Comparison of ENCODE assay signal across 28 cellular contexts in the genomic region with DNA sequence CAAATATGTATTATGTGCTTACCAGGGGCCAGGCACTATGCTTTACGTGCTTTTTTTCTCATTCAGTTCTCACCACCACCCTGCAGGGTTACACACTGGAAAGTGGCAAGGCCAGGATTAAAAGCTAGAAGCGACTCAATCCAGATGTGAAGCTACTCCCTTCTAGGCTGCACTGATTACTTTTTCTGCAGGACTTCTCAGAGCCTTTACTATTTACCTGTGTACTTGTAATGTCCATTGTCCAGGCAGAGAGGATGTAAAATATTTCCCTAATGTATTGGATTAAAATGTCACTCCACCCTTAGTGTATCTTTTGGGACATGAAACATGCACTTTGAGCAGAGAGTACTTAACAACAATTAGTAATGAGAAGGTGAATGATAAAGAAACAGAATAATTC.
"Had no signal": no experiment of that assay in that cellular context is flagged by ENCODE, and none has a peak within 500 bp of the region (broad histone marks: within the 10 kb centered on the region; RNA-seq: fewer than 3 reads in every experiment).

No MANE protein-coding gene starts in this region.

- H3K4me1 ChIP-seq: colonic mucosa, esophagus muscularis mucosa, esophagus squamous epithelium, foreskin keratinocyte, gastrocnemius medialis, gastroesophageal sphincter, heart left ventricle, heart right ventricle had no signal

- H3K36me3 ChIP-seq: colonic mucosa, esophagus muscularis mucosa, esophagus squamous epithelium, gastrocnemius medialis, gastroesophageal sphincter, heart left ventricle, heart right ventricle had no signal

- H3K9me3 ChIP-seq: colonic mucosa, esophagus squamous epithelium, gastrocnemius medialis had no signal

- DNase-seq: colonic mucosa; cortex of kidney; dermis blood vessel endothelial cell; dorsolateral prefrontal cortex; effector CD4-positive, alpha-beta T cell; effector CD8-positive, alpha-beta T cell; effector memory CD4-positive, alpha-beta T cell; effector memory CD8-positive, alpha-beta T cell; endodermal cell; erythroblast; esophagus squamous epithelium; foreskin fibroblast; foreskin keratinocyte; foreskin melanocyte; gastrocnemius medialis; glutamatergic neuron; head of caudate nucleus; heart left ventricle; heart right ventricle had no signal

- H3K27ac ChIP-seq: colonic mucosa, coronary artery, dorsolateral prefrontal cortex, epithelial cell of prostate, esophagus muscularis mucosa, esophagus squamous epithelium, foreskin keratinocyte, gastrocnemius medialis, gastroesophageal sphincter, heart left ventricle, heart right ventricle had no signal

- ATAC-seq: effector memory CD8-positive, alpha-beta T cell; esophagus mucosa; foreskin keratinocyte; gastrocnemius medialis; gastroesophageal sphincter; heart left ventricle; heart right ventricle had no signal

- H3K27me3 ChIP-seq: colonic mucosa, foreskin keratinocyte, gastrocnemius medialis, heart left ventricle, heart right ventricle had no signal

- FAIRE-seq: colon, endometrium, endothelial cell of umbilical vein, frontal cortex had no signal

- H3K4me3 ChIP-seq: colonic mucosa, coronary artery, dorsolateral prefrontal cortex, esophagus muscularis mucosa, esophagus squamous epithelium, gastrocnemius medialis, gastroesophageal sphincter, heart left ventricle, heart right ventricle had no signal
